9 cellular contexts compared by ENCODE assay signal in the genomic region with DNA sequence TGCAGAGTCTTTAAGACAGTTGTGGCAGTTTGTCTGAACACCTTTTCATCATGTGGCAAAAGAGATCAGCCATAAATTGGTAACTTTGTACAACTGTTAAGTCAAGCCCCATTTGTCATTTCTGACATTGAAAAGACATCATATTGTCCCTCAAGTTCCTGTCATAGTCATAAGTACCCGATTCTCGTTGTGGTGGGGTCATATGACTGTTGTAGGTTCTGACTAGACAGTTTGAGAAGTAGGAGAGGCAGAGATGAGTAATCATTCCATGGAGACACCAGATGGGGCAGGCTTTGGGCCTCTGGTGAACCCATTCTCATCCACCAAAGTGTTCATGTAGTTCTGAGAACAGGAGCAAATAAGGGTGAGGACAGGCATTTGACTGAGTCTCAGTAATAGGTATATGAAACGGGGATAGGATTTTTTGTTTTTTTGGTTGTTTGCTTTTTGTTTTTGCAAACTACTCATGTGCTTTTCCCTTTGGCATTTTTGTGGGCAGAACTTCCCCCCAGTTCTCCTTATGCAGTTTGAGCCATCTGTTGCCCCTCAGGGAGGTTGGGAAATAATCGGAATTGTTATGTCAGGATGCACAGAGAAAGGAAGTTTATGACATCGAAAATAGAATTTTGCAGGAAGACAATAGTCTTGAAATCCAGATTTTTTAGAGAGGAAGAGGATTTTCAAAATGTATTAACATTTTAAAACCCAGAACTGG.
DNase-seq lines count a peak whose midpoint lies in the region; ATAC-seq, FAIRE-seq and TF ChIP-seq lines count a peak whose summit lies in the region.
"Had no signal": no experiment of that assay in that cellular context is flagged by ENCODE, and none has a peak within 500 bp of the region (broad histone marks: within the 10 kb centered on the region; RNA-seq: fewer than 3 reads in every experiment).

No MANE protein-coding gene starts in this region.

- H3K9ac ChIP-seq in adipocyte (ENCODE audit: low read length), result no peak overlapping the region

- H3K9me3 ChIP-seq in adipocyte (ENCODE audit: control insufficient read depth, low read length) (no peaks in the 10 kb centered on the region), thyroid gland (no peaks in the 10 kb centered on the region)

- TF ChIP-seq CTCF in D721Med (IDR thresholded peaks at IDR 0.05; ENCODE audit: insufficient read depth, missing control alignments) (no peak), thyroid gland (IDR thresholded peaks at IDR 0.05) (no peak)

- H3K36me3 ChIP-seq in adipocyte (ENCODE audit: control insufficient read depth, insufficient read depth, low read length, severe bottlenecking) (no peaks in the 10 kb centered on the region), thyroid gland (no peaks in the 10 kb centered on the region)

- H3K4me3 ChIP-seq in adipocyte (ENCODE audit: low read length) (no peak overlapping the region), thyroid gland (replicated peaks in 1 of 3) (no peak overlapping the region)

- TF ChIP-seq POLR2A in thyroid gland (IDR thresholded peaks at IDR 0.05), result no peak

- H3K27me3 ChIP-seq in adipocyte (replicated peaks; ENCODE audit: control insufficient read depth, insufficient read depth, low read length), result no peaks in the 10 kb centered on the region
- no peaks in the 10 kb centered on the region for H3K27me3 ChIP-seq in thyroid gland

- H3K4me1 ChIP-seq in adipocyte (ENCODE audit: control insufficient read depth, insufficient read depth, low read length), result peaks cover 44% of the 10 kb centered on the region
- H3K4me1 ChIP-seq in thyroid gland, result peaks cover 0 to 3% of the 10 kb centered on the region in 2 donors

- peak; percentile 83 for ATAC-seq in HG02938 (IDR thresholded peaks at IDR 0.05; ENCODE audit: unreplicated experiment)
- ATAC-seq in stimulated activated naive CD8-positive, alpha-beta T cell treated with anti-CD3 and anti-CD28 coated beads, Interleukin-15, Interleukin-2, amounts not matched to agents 100 U/mL and 50 U/mL, for 24 hours, result peak; percentile 83
- no peak for ATAC-seq in HG03439 (IDR thresholded peaks at IDR 0.05; ENCODE audit: unreplicated experiment)

- intact Hi-C loops in thyroid gland (cut with DNase I), result no loop called here

- no peak overlapping the region for H3K27ac ChIP-seq in thyroid gland

- FAIRE-seq in D721Med (lab: Jason Lieb, UNC), result no peak

- peak; percentile 39 for DNase-seq in stimulated activated CD4-positive, alpha-beta T cell treated with anti-CD3 and anti-CD28 coated beads, Interleukin-15, amount 100 ng/mL, for 24 hours
- no peak for DNase-seq in stimulated activated CD4-positive, alpha-beta T cell treated with anti-CD3 and anti-CD28 coated beads, Interleukin-4, amount 100 ng/mL, for 4 hours
- DNase-seq in adipocyte (ENCODE audit: low read depth) (peak; percentile 8), D721Med (ENCODE audit: insufficient read length, low spot score) (no peak), thyroid gland (no peak)
- peak; percentile 7 for DNase-seq in stimulated activated naive CD8-positive, alpha-beta T cell treated with anti-CD3 and anti-CD28 coated beads, Interleukin-15, Interleukin-2, amounts not matched to agents 100 U/mL and 50 U/mL, for 24 hours
- DNase-seq: effector CD4-positive, alpha-beta T cell had no signal

- WGBS in thyroid gland, 2 donors, result 82 to 85% methylated on average over 5 of the region's 5 CpGs

Comparison
In these comparisons a context has a peak if more than half of its experiments do, and no peak if none do; other contexts are left out.
1. DNase-seq: peak in stimulated activated CD4-positive, alpha-beta T cell treated with anti-CD3 and anti-CD28 coated beads, Interleukin-15, amount 100 ng/mL, for 24 hours (single experiment), adipocyte (single experiment) and stimulated activated naive CD8-positive, alpha-beta T cell treated with anti-CD3 and anti-CD28 coated beads, Interleukin-15, Interleukin-2, amounts not matched to agents 100 U/mL and 50 U/mL, for 24 hours (single experiment); none in stimulated activated CD4-positive, alpha-beta T cell treated with anti-CD3 and anti-CD28 coated beads, Interleukin-4, amount 100 ng/mL, for 4 hours (0 of 2), D721Med (single experiment) and thyroid gland (0 of 2).